1 cellular context compared by ENCODE assay signal in genomic region chr10:23469596-23470237, GRCh38.
TF ChIP-seq lines count a peak whose summit lies in the region.

No MANE protein-coding gene starts in this region.

TF ChIP-seq in H1, 55 proteins besides CTCF, POLR2A, EP300 and RAD21 (continued from another document):
- TF ChIP-seq E2F6 (IDR thresholded peaks at IDR 0.05) (no peak), RXRA (IDR thresholded peaks at IDR 0.05; ENCODE audit: insufficient read depth, low read depth, low read length) (no peak), TAF7 (optimal IDR thresholded peaks at IDR 0.05; ENCODE audit: borderline replicate concordance, low read depth, low read length) (no peak), KDM4A (IDR thresholded peaks at IDR 0.05; ENCODE audit: low read depth, low read length, severe bottlenecking) (no peak), JUND (IDR thresholded peaks at IDR 0.05; ENCODE audit: low read length) (no peak)
